In genomic region chr3:125156491-125156890, GRCh38 we compare ENCODE assay signal across 17 cellular contexts. TPM values are rescaled to one million over a fixed set of nuclear protein-coding genes. Genes with fewer than 3 reads are reported as not detected.
DNase-seq lines count a peak whose midpoint lies in the region; ATAC-seq, FAIRE-seq and TF ChIP-seq lines count a peak whose summit lies in the region.
"Had no signal": no experiment of that assay in that cellular context is flagged by ENCODE, and none has a peak within 500 bp of the region (broad histone marks: within the 10 kb centered on the region; RNA-seq: fewer than 3 reads in every experiment).

No MANE protein-coding gene starts in this region.

- no peaks in the 10 kb centered on the region for H3K9me3 ChIP-seq in right atrium auricular region
- H3K9me3 ChIP-seq: SJCRH30 had no signal

- no peaks in the 10 kb centered on the region for H3K9me3 Mint-ChIP-seq in Calu3 (ENCODE audit: low read depth, unreplicated experiment)
- H3K9me3 Mint-ChIP-seq: T-helper 1 cell treated with Interleukin-12 subunit alpha and Interleukin-12 subunit beta and Interleukin-4 antibody, amounts not matched to agents 30 μg/mL and 1 μg/mL, for 36 hours had no signal

- H3K36me3 ChIP-seq in right atrium auricular region = no peaks in the 10 kb centered on the region
- H3K36me3 ChIP-seq: SJCRH30 had no signal

- TF ChIP-seq CTCF in right atrium auricular region (IDR thresholded peaks at IDR 0.05) = no peak
- no peak for TF ChIP-seq CTCF in Calu3 (IDR thresholded peaks at IDR 0.05; ENCODE audit: unreplicated experiment)

- peak; percentile 26 for DNase-seq in right atrium auricular region (ENCODE audit: low spot score)
- no peak for DNase-seq in left ventricle myocardium superior
- DNase-seq in NCI-H1092 (lab: John Stamatoyannopoulos, UW) = peak; percentile 74
- no peak for DNase-seq in Calu3
- no peak for DNase-seq in HTR-8/SVneo (ENCODE audit: insufficient read length, low spot score)
- no peak for DNase-seq in stimulated activated CD4-positive, alpha-beta T cell treated with anti-CD3 and anti-CD28 coated beads, Interleukin-12 subunit alpha, Interleukin-12 subunit beta, amount 100 ng/mL, for 4 hours
- DNase-seq: DMS 273 treated with DMSO at 0.1 percent for 48 hours, EL, NCI-H1436 treated with DMSO at 0.1 percent for 48 hours, NCI-H774, PC-9, SJCRH30 had no signal

- H3K4me1 Mint-ChIP-seq in Calu3 (ENCODE audit: low read depth, unreplicated experiment) = no peaks in the 10 kb centered on the region

- H3K4me3 Mint-ChIP-seq in Calu3 (ENCODE audit: low read depth, unreplicated experiment) = no peak overlapping the region
- H3K4me3 Mint-ChIP-seq: T-helper 1 cell treated with Interleukin-12 subunit alpha and Interleukin-12 subunit beta and Interleukin-4 antibody, amounts not matched to agents 30 μg/mL and 1 μg/mL, for 36 hours had no signal

- no peaks in the 10 kb centered on the region for H3K36me3 Mint-ChIP-seq in Calu3 (ENCODE audit: insufficient read depth, unreplicated experiment)

- H3K4me3 ChIP-seq in right atrium auricular region = no peak overlapping the region
- H3K4me3 ChIP-seq: PC-9, SJCRH30 had no signal

- peak; percentile 41 for FAIRE-seq in endometrium (lab: Jason Lieb, UNC)
- FAIRE-seq in HTR-8/SVneo (lab: Jason Lieb, UNC) = no peak
- FAIRE-seq: HepG2 had no signal

- no peak for ATAC-seq in left ventricle myocardium superior

- no TSS peak for BruUV-seq in Calu3 (replicated peaks; lab: Mats Ljungman, UMichigan)

- no peaks in the 10 kb centered on the region for H3K27me3 Mint-ChIP-seq in Calu3 (ENCODE audit: unreplicated experiment)

- H3K4me1 ChIP-seq in right atrium auricular region = peaks cover 0 to 15% of the 10 kb centered on the region in 2 donors

- CTCF ChIA-PET in Calu3 (lab: Charles Lee) = no interaction called here

- H3K27ac ChIP-seq in right atrium auricular region = no peak overlapping the region
- H3K27ac ChIP-seq: C4-2B, KMS-11, PC-9, SJCRH30 had no signal

- H3K27ac Mint-ChIP-seq in Calu3 (ENCODE audit: unreplicated experiment) = no peak overlapping the region
- H3K27ac Mint-ChIP-seq: T-helper 1 cell treated with Interleukin-12 subunit alpha and Interleukin-12 subunit beta and Interleukin-4 antibody, amounts not matched to agents 30 μg/mL and 1 μg/mL, for 36 hours had no signal

- intact Hi-C loops in left ventricle myocardium superior (cut with micrococcal nuclease) = no loop called here
- intact Hi-C loops in Calu3 (cut with micrococcal nuclease; ENCODE audit: unreplicated experiment) = loop anchor here (10.0 kb wide), 1 partner anchor 278 kb away; no protein-coding TSS in a partner anchor

- no peaks in the 10 kb centered on the region for H3K27me3 ChIP-seq in right atrium auricular region
- H3K27me3 ChIP-seq: SJCRH30 had no signal

RNA-seq across cellular contexts. Expression of gene SLC12A8, which starts 56.1 kb away (rescaled TPM):
- total RNA-seq in right atrium auricular region (1 to 10 TPM; 1.1 to 1.9 TPM), left ventricle myocardium superior (0.52 TPM), Calu3 (2022) (15.5 and 16.8 TPM in 2 replicates)

Comparison
In these comparisons a context has a peak if more than half of its experiments do, and no peak if none do; other contexts are left out.
1. DNase-seq: peak in right atrium auricular region (single experiment) and NCI-H1092 (single experiment); none in left ventricle myocardium superior (single experiment), Calu3 (single experiment), HTR-8/SVneo (single experiment) and stimulated activated CD4-positive, alpha-beta T cell treated with anti-CD3 and anti-CD28 coated beads, Interleukin-12 subunit alpha, Interleukin-12 subunit beta, amount 100 ng/mL, for 4 hours (single experiment).